Comparison of ENCODE assay signal across 8 cellular contexts in the genomic region with DNA sequence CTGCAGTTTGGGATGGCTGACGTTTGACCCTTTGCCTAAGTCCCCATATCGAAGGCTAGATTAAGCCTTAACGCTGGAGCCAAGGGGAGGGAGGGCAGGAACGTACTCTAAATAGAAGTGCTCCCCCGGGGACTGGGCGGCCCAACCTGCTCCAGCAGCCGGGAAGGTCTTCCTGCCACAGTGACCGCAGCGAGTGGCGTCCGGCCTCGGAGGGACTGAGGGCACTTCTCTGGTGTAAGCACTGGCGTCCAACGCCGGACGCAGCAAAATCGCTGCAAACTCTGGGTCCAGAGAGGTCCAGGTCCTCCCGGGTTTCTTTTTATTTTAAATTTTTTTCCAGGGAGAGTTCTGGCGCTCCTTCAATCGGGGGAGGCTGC. TPM values are rescaled to one million over a fixed set of nuclear protein-coding genes. Genes with fewer than 3 reads are reported as not detected.
DNase-seq lines count a peak whose midpoint lies in the region; ATAC-seq and TF ChIP-seq lines count a peak whose summit lies in the region.

No MANE protein-coding gene starts in this region.

- H3K9me3 Mint-ChIP-seq in activated CD4-positive, alpha-beta T cell treated with anti-CD3 and anti-CD28 coated beads, Interleukin-2, amount 10 ng/mL, durations not matched to agents 7 days and 5 days, result peaks cover 5% of the 10 kb centered on the region

- H3K36me3 ChIP-seq in ovary, result no peaks in the 10 kb centered on the region

- intact Hi-C loops in ovary (cut with DNase I), result no loop called here

- H3K27me3 ChIP-seq in ovary, result no peaks in the 10 kb centered on the region

- H3K4me3 Mint-ChIP-seq in activated CD4-positive, alpha-beta T cell treated with anti-CD3 and anti-CD28 coated beads, Interleukin-2, amount 10 ng/mL, durations not matched to agents 7 days and 5 days, result peak overlapping the region; percentile 85

- peak overlapping the region; percentile 89 for H3K4me3 ChIP-seq in fibroblast of the aortic adventitia (ENCODE audit: low read depth, low read length)
- peak overlapping the region; percentile 64 for H3K4me3 ChIP-seq in ovary

- TF ChIP-seq POLR2A in ovary (IDR thresholded peaks at IDR 0.05), result no peak

- POLR2A ChIA-PET in activated CD4-positive, alpha-beta T cell treated with anti-CD3 and anti-CD28 coated beads, Interleukin-2, amount 10 ng/mL, durations not matched to agents 7 days and 5 days (lab: Charles Lee), result no interaction called here

- no peak overlapping the region for H3K27ac Mint-ChIP-seq in activated CD4-positive, alpha-beta T cell treated with anti-CD3 and anti-CD28 coated beads, Interleukin-2, amount 10 ng/mL, durations not matched to agents 7 days and 5 days

- TF ChIP-seq CTCF in GM13976 (IDR thresholded peaks at IDR 0.05; ENCODE audit: borderline replicate concordance, control extremely low read depth, extremely low read depth, insufficient read depth, missing control alignments) (no peak), fibroblast of the aortic adventitia (IDR thresholded peaks at IDR 0.05; ENCODE audit: insufficient read depth, low read length) (no peak), ovary (IDR thresholded peaks at IDR 0.05) (no peak)

- no peaks in the 10 kb centered on the region for H3K4me1 ChIP-seq in ovary (ENCODE audit: insufficient read depth)

- 2 to 3% (median 3%) methylated on average over 19 to 20 of the region's 20 CpGs for WGBS in ovary, 3 donors

- no peaks in the 10 kb centered on the region for H3K36me3 Mint-ChIP-seq in activated CD4-positive, alpha-beta T cell treated with anti-CD3 and anti-CD28 coated beads, Interleukin-2, amount 10 ng/mL, durations not matched to agents 7 days and 5 days (ENCODE audit: low read depth)

- no peak for TF ChIP-seq EP300 in ovary (IDR thresholded peaks at IDR 0.05)

- in situ Hi-C loops in GM13976 (cut with MboI; ENCODE audit: low sequenced_read_pairs, unreplicated experiment), result no loop called here

- no peaks in the 10 kb centered on the region for H3K9me3 ChIP-seq in ovary

- ATAC-seq in HG03025 (IDR thresholded peaks at IDR 0.05; ENCODE audit: low FRiP score, unreplicated experiment), result peak; percentile 4

- peaks cover 2% of the 10 kb centered on the region for H3K27me3 Mint-ChIP-seq in activated CD4-positive, alpha-beta T cell treated with anti-CD3 and anti-CD28 coated beads, Interleukin-2, amount 10 ng/mL, durations not matched to agents 7 days and 5 days

- CTCF ChIA-PET in activated CD4-positive, alpha-beta T cell treated with anti-CD3 and anti-CD28 coated beads, Interleukin-2, amount 10 ng/mL, durations not matched to agents 7 days and 5 days (lab: Charles Lee), result no interaction called here

- H3K4me1 Mint-ChIP-seq in activated CD4-positive, alpha-beta T cell treated with anti-CD3 and anti-CD28 coated beads, Interleukin-2, amount 10 ng/mL, durations not matched to agents 7 days and 5 days, result peaks cover 19% of the 10 kb centered on the region

- H3K27ac ChIP-seq in ovary, result peak overlapping the region; percentile 55 to 63

- DNase-seq in GM13976 (ENCODE audit: low spot score) (peak; percentile 41), fibroblast of the aortic adventitia (ENCODE audit: low read depth) (no peak), ovary (no peak), COR-L47 (lab: John Stamatoyannopoulos, UW) (no peak), NCI-H1436 (lab: John Stamatoyannopoulos, UW) (no peak), NCI-H82 (lab: John Stamatoyannopoulos, UW) (no peak)
- peak; percentile 18 for DNase-seq in activated CD4-positive, alpha-beta T cell treated with anti-CD3 and anti-CD28 coated beads, Interleukin-2, amount 10 ng/mL, durations not matched to agents 7 days and 5 days

RNA-seq across cellular contexts. Expression of a gene that starts 0.5 kb away (rescaled TPM):
- total RNA-seq in activated CD4-positive, alpha-beta T cell treated with anti-CD3 and anti-CD28 coated beads, Interleukin-2, amount 10 ng/mL, durations not matched to agents 7 days and 5 days, result 1 to 10 TPM; 3.3 to 3.6 TPM
- 1.3 and 2.4 TPM in 2 replicates for total RNA-seq in fibroblast of the aortic adventitia (ENCODE audit: low replicate concordance)
- total RNA-seq in ovary, result 1 to 10 TPM; 2.1 to 10.0 (median 3.3) TPM
- polyA plus RNA-seq in ovary, result 1 to 10 TPM in 1 of 2 donors, under 1 TPM in 1; 0.80 to 2.0 TPM

RNA-seq across cellular contexts. Expression of a gene that starts 28.3 kb away (rescaled TPM):
- 1,000 to 10,000 TPM; 2,423 to 2,654 TPM for total RNA-seq in activated CD4-positive, alpha-beta T cell treated with anti-CD3 and anti-CD28 coated beads, Interleukin-2, amount 10 ng/mL, durations not matched to agents 7 days and 5 days
- total RNA-seq in fibroblast of the aortic adventitia (ENCODE audit: low replicate concordance), result 1,757 and 2,479 TPM in 2 replicates
- total RNA-seq in ovary, result 1,000 to 10,000 TPM; 3,333 to 5,661 (median 4,392) TPM
- 1,000 to 10,000 TPM; 4,640 to 5,843 TPM for polyA plus RNA-seq in ovary

Comparison
In these comparisons a context has a peak if more than half of its experiments do, and no peak if none do; other contexts are left out.
1. DNase-seq: peak in GM13976 (single experiment) and activated CD4-positive, alpha-beta T cell treated with anti-CD3 and anti-CD28 coated beads, Interleukin-2, amount 10 ng/mL, durations not matched to agents 7 days and 5 days (single experiment); none in fibroblast of the aortic adventitia (single experiment), ovary (0 of 5), COR-L47 (single experiment), NCI-H1436 (single experiment) and NCI-H82 (single experiment).